9 cellular contexts compared by ENCODE assay signal in the genomic region with DNA sequence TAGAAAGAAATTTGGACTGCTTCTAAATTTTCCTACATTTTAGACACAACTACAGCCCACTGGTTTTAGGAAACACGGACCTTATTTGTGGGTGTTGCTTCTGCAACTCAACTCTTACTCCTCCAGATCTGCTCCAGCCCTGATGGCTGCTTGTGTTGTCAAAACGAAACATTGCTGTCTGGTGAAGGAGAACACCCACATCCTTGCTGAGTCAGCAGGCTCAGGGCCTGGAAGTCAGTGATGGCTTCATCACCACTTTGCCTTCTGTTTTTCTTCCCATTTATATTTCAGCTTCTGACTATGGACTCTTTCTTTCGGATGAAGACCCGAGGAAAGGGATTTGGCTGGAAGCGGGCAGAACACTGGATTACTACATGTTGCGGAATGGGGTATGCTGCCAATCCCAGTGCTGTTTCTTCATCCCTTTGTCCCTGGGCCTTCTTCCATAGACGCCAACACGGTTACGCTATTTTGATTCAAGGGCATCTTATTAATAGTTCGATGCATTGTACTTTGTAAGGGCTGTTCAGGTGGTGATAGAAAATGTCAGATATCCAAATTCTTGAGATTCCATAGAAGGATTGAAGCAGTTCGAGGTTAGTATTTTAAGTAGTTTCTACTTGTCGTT.
DNase-seq lines count a peak whose midpoint lies in the region; ATAC-seq and TF ChIP-seq lines count a peak whose summit lies in the region.
"Had no signal": no experiment of that assay in that cellular context is flagged by ENCODE, and none has a peak within 500 bp of the region (broad histone marks: within the 10 kb centered on the region; RNA-seq: fewer than 3 reads in every experiment).

No MANE protein-coding gene starts in this region.

- peaks cover 4% of the 10 kb centered on the region for H3K27me3 Mint-ChIP-seq in activated T-cell treated with anti-CD3 and anti-CD28 coated beads, Interleukin-2, amount 50 U/mL, for 24 hours
- peaks cover 17% of the 10 kb centered on the region for H3K27me3 Mint-ChIP-seq in stimulated activated memory B cell treated with anti-CD40 and anti-IgM and Interleukin-4, amounts not matched to agents 10 μg/mL and 1 μg/mL and 100 μg/mL, for 72 hours

- H3K36me3 Mint-ChIP-seq in activated T-cell treated with anti-CD3 and anti-CD28 coated beads, Interleukin-2, amount 50 U/mL, for 24 hours (ENCODE audit: low read depth) = no peaks in the 10 kb centered on the region
- H3K36me3 Mint-ChIP-seq in stimulated activated memory B cell treated with anti-CD40 and anti-IgM and Interleukin-4, amounts not matched to agents 10 μg/mL and 1 μg/mL and 100 μg/mL, for 72 hours = peaks cover 5% of the 10 kb centered on the region

- peak; percentile 76 for ATAC-seq in HG03095 (IDR thresholded peaks at IDR 0.05; ENCODE audit: unreplicated experiment)
- peak; percentile 77 for ATAC-seq in stimulated activated memory B cell treated with anti-CD40 and anti-IgM and Interleukin-4, amounts not matched to agents 10 μg/mL and 1 μg/mL and 100 μg/mL, for 72 hours

- DNase-seq in activated T-cell treated with anti-CD3 and anti-CD28 coated beads, Interleukin-2, amount 50 U/mL, for 48 hours = peak; percentile 21 to 39
- no peak for DNase-seq in activated T-cell treated with anti-CD3 and anti-CD28 coated beads, Interleukin-2, amount 50 U/mL, for 24 hours
- DNase-seq in epithelial cell of esophagus (ENCODE audit: low read depth) = peak; percentile 17
- no peak for DNase-seq in DMS153 treated with DMSO at 0.1 percent for 48 hours (lab: John Stamatoyannopoulos, UW; ENCODE audit: unreplicated experiment)
- no peak for DNase-seq in activated CD4-positive, CD25-positive, alpha-beta regulatory T cell treated with anti-CD3 and anti-CD28 coated beads, Interleukin-2, amount 50 U/mL, for 72 hours
- no peak for DNase-seq in cortex of kidney (lab: John Stamatoyannopoulos, UW)

- TF ChIP-seq CTCF in epithelial cell of esophagus (IDR thresholded peaks at IDR 0.05; ENCODE audit: insufficient read depth, low read depth, low read length, missing control alignments) = no peak

- peaks cover 5% of the 10 kb centered on the region for H3K4me1 Mint-ChIP-seq in activated T-cell treated with anti-CD3 and anti-CD28 coated beads, Interleukin-2, amount 50 U/mL, for 24 hours (ENCODE audit: low read depth)
- peaks cover 9% of the 10 kb centered on the region for H3K4me1 Mint-ChIP-seq in stimulated activated memory B cell treated with anti-CD40 and anti-IgM and Interleukin-4, amounts not matched to agents 10 μg/mL and 1 μg/mL and 100 μg/mL, for 72 hours

- H3K4me3 ChIP-seq in epithelial cell of esophagus (ENCODE audit: low read length) = no peak overlapping the region
- H3K4me3 ChIP-seq: BLaER1 had no signal

- no peak overlapping the region for H3K4me3 Mint-ChIP-seq in activated T-cell treated with anti-CD3 and anti-CD28 coated beads, Interleukin-2, amount 50 U/mL, for 24 hours
- H3K4me3 Mint-ChIP-seq in stimulated activated memory B cell treated with anti-CD40 and anti-IgM and Interleukin-4, amounts not matched to agents 10 μg/mL and 1 μg/mL and 100 μg/mL, for 72 hours = no peak overlapping the region

- no peaks in the 10 kb centered on the region for H3K9me3 Mint-ChIP-seq in activated T-cell treated with anti-CD3 and anti-CD28 coated beads, Interleukin-2, amount 50 U/mL, for 24 hours
- H3K9me3 Mint-ChIP-seq in stimulated activated memory B cell treated with anti-CD40 and anti-IgM and Interleukin-4, amounts not matched to agents 10 μg/mL and 1 μg/mL and 100 μg/mL, for 72 hours = peaks cover 3% of the 10 kb centered on the region

- no peak overlapping the region for H3K27ac Mint-ChIP-seq in activated T-cell treated with anti-CD3 and anti-CD28 coated beads, Interleukin-2, amount 50 U/mL, for 24 hours
- H3K27ac Mint-ChIP-seq in stimulated activated memory B cell treated with anti-CD40 and anti-IgM and Interleukin-4, amounts not matched to agents 10 μg/mL and 1 μg/mL and 100 μg/mL, for 72 hours = no peak overlapping the region

Comparison
In these comparisons a context has a peak if more than half of its experiments do, and no peak if none do; other contexts are left out.
1. DNase-seq: peak in activated T-cell treated with anti-CD3 and anti-CD28 coated beads, Interleukin-2, amount 50 U/mL, for 48 hours (2 of 2) and epithelial cell of esophagus (single experiment); none in activated T-cell treated with anti-CD3 and anti-CD28 coated beads, Interleukin-2, amount 50 U/mL, for 24 hours (single experiment), DMS153 treated with DMSO at 0.1 percent for 48 hours (single experiment), activated CD4-positive, CD25-positive, alpha-beta regulatory T cell treated with anti-CD3 and anti-CD28 coated beads, Interleukin-2, amount 50 U/mL, for 72 hours (single experiment) and cortex of kidney (single experiment).